In the genomic region with DNA sequence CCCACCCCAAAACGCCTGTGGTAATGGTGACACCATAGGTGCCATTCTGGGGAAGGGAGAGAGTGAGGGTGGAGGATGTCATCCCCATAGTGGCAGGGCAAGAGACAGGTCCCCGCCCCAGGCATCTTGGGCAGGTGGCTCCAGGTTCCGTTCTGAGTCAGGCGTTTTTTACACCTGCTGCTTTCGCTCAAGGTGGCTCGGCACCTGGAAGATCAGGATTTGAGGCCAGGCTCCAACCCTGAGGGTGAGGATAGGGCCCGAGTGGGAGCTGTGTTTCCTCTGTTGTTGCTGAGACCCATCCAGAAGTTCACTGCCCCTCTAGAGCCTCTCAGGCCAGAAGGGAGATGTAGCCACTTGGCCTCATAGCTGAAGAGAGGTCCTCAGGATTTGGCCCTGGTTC, we compare ENCODE assay signal across 1 cellular context.
TF ChIP-seq lines count a peak whose summit lies in the region.

No MANE protein-coding gene starts in this region.

TF ChIP-seq in IMR-90, 13 proteins besides CTCF, POLR2A, EP300 and RAD21:
- TF ChIP-seq MXI1 (IDR thresholded peaks at IDR 0.05; ENCODE audit: borderline replicate concordance, low read depth, low read length) (no peak), MAZ (IDR thresholded peaks at IDR 0.05; ENCODE audit: borderline replicate concordance, low read depth, low read length) (no peak), BHLHE40 (IDR thresholded peaks at IDR 0.05; ENCODE audit: low read depth, low read length) (no peak), RCOR1 (IDR thresholded peaks at IDR 0.05; ENCODE audit: insufficient replicate concordance, low read length) (no peak), FOS (IDR thresholded peaks at IDR 0.05; ENCODE audit: low read depth, low read length) (no peak), RFX5 (IDR thresholded peaks at IDR 0.05; ENCODE audit: low read depth, low read length) (no peak), CHD1 (IDR thresholded peaks at IDR 0.05; ENCODE audit: low read depth, low read length) (no peak), MAFK (IDR thresholded peaks at IDR 0.05; ENCODE audit: low read depth, low read length) (no peak), SMC3 (IDR thresholded peaks at IDR 0.05; ENCODE audit: low read depth, low read length) (no peak), CEBPB (IDR thresholded peaks at IDR 0.05; ENCODE audit: low read depth, low read length) (no peak), NFE2L2 (IDR thresholded peaks at IDR 0.05; ENCODE audit: low read depth, low read length) (no peak)
- TF ChIP-seq, protein P1, sequence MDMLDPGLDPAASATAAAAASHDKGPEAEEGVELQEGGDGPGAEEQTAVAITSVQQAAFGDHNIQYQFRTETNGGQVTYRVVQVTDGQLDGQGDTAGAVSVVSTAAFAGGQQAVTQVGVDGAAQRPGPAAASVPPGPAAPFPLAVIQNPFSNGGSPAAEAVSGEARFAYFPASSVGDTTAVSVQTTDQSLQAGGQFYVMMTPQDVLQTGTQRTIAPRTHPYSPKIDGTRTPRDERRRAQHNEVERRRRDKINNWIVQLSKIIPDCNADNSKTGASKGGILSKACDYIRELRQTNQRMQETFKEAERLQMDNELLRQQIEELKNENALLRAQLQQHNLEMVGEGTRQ (IDR thresholded peaks at IDR 0.05; ENCODE audit: low read depth, low read length) = no peak
- TF ChIP-seq, protein P2, sequence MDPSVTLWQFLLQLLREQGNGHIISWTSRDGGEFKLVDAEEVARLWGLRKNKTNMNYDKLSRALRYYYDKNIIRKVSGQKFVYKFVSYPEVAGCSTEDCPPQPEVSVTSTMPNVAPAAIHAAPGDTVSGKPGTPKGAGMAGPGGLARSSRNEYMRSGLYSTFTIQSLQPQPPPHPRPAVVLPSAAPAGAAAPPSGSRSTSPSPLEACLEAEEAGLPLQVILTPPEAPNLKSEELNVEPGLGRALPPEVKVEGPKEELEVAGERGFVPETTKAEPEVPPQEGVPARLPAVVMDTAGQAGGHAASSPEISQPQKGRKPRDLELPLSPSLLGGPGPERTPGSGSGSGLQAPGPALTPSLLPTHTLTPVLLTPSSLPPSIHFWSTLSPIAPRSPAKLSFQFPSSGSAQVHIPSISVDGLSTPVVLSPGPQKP (IDR thresholded peaks at IDR 0.05; ENCODE audit: borderline replicate concordance, low read depth, low read length) = no peak
